ENCODE assay signal across 15 cellular contexts in genomic region chr4:909821-910220, GRCh38. TPM values are rescaled to one million over a fixed set of nuclear protein-coding genes. Genes with fewer than 3 reads are reported as not detected.
DNase-seq lines count a peak whose midpoint lies in the region; ATAC-seq and TF ChIP-seq lines count a peak whose summit lies in the region.
"Had no signal": no experiment of that assay in that cellular context is flagged by ENCODE, and none has a peak within 500 bp of the region (broad histone marks: within the 10 kb centered on the region; RNA-seq: fewer than 3 reads in every experiment).

No MANE protein-coding gene starts in this region.

- H3K27me3 ChIP-seq in left ventricle myocardium inferior (ENCODE audit: low read depth) (no peaks in the 10 kb centered on the region), spleen (replicated peaks in 1 of 7) (no peaks in the 10 kb centered on the region)

- WGBS in spleen, 5 donors = 94 to 95% (median 95%) methylated on average over 6 to 12 of the region's 12 CpGs

- no peaks in the 10 kb centered on the region for H3K9me3 Mint-ChIP-seq in chondrocyte (ENCODE audit: low read depth)
- H3K9me3 Mint-ChIP-seq: CD8-positive, alpha-beta T cell had no signal

- TF ChIP-seq POLR2A in spleen (IDR thresholded peaks at IDR 0.05) = no peak

- H3K9me3 ChIP-seq in left ventricle myocardium inferior (replicated peaks) = no peaks in the 10 kb centered on the region
- no peaks in the 10 kb centered on the region for H3K9me3 ChIP-seq in mucosa of descending colon
- H3K9me3 ChIP-seq in spleen = no peaks in the 10 kb centered on the region
- H3K9me3 ChIP-seq: Caco-2 had no signal

- H3K27ac ChIP-seq in left ventricle myocardium inferior (replicated peaks) (no peak overlapping the region), spleen (no peak overlapping the region)

- no peaks in the 10 kb centered on the region for H3K36me3 Mint-ChIP-seq in chondrocyte (ENCODE audit: low read depth)

- H3K4me1 ChIP-seq in left ventricle myocardium inferior = no peaks in the 10 kb centered on the region
- no peaks in the 10 kb centered on the region for H3K4me1 ChIP-seq in mucosa of descending colon (ENCODE audit: low read depth)
- peaks cover 0 to 28% (median 12%) of the 10 kb centered on the region in 6 donors for H3K4me1 ChIP-seq in spleen
- H3K4me1 ChIP-seq: Caco-2 had no signal

- in situ Hi-C loops in ACHN (cut with HindIII; ENCODE audit: low pct_ligation_motif_present, low pct_unique_long_range_greater_than_20kb, low sequenced_read_pairs) = no loop called here

- ATAC-seq in left ventricle myocardium superior (no peak), mucosa of descending colon (no peak)
- ATAC-seq: CD8-positive, alpha-beta T cell had no signal

- no peaks in the 10 kb centered on the region for H3K4me1 Mint-ChIP-seq in chondrocyte (ENCODE audit: low read depth)

- no peak overlapping the region for H3K4me3 Mint-ChIP-seq in chondrocyte (ENCODE audit: unreplicated experiment)
- H3K4me3 Mint-ChIP-seq: CD14-positive monocyte; CD8-positive, alpha-beta T cell; H9 had no signal

- H3K4me3 ChIP-seq in left ventricle myocardium inferior = no peak overlapping the region
- no peak overlapping the region for H3K4me3 ChIP-seq in mucosa of descending colon
- no peak overlapping the region for H3K4me3 ChIP-seq in spleen

- DNase-seq in left ventricle myocardium superior = peak; percentile 9
- no peak for DNase-seq in left ventricle myocardium inferior
- DNase-seq in chondrocyte (ENCODE audit: low spot score) = peak; percentile 82
- peak in 2 of 3 donors; percentile 17 to 37 for DNase-seq in mucosa of descending colon
- peak; percentile 54 for DNase-seq in spleen
- no peak for DNase-seq in ACHN
- DNase-seq in cortex of kidney (lab: John Stamatoyannopoulos, UW) = no peak
- no peak for DNase-seq in SW480 (ENCODE audit: low spot score)
- DNase-seq: Caco-2, DND-41, GDM1, GOT3, H9 had no signal

- no peak overlapping the region for H3K27ac Mint-ChIP-seq in chondrocyte (ENCODE audit: unreplicated experiment)
- H3K27ac Mint-ChIP-seq: CD14-positive monocyte; CD8-positive, alpha-beta T cell had no signal

- TF ChIP-seq CTCF in left ventricle myocardium inferior (IDR thresholded peaks at IDR 0.05; ENCODE audit: borderline replicate concordance) (no peak), chondrocyte (IDR thresholded peaks at IDR 0.05) (no peak), mucosa of descending colon (IDR thresholded peaks at IDR 0.05) (no peak), spleen (IDR thresholded peaks at IDR 0.05 in 8 of 11, conservative IDR thresholded peaks at IDR 0.05 in 3 of 11) (no peak)

- H3K36me3 ChIP-seq in left ventricle myocardium inferior (peaks cover 52% of the 10 kb centered on the region), mucosa of descending colon (ENCODE audit: low read depth) (no peaks in the 10 kb centered on the region), spleen (peaks cover 0 to 87% (median 47%) of the 10 kb centered on the region in 6 donors)

- intact Hi-C loops in left ventricle myocardium superior (cut with micrococcal nuclease) (no loop called here), left ventricle myocardium inferior (cut with micrococcal nuclease) (no loop called here), mucosa of descending colon (cut with DNase I, micrococcal nuclease) (no loop called here), spleen (cut with DNase I; ENCODE audit: low total_unique reads) (no loop called here)

- H3K27me3 Mint-ChIP-seq in chondrocyte (ENCODE audit: low read depth) = no peaks in the 10 kb centered on the region

RNA-seq across cellular contexts. Expression of gene GAK, which starts 22.3 kb away (rescaled TPM):
- total RNA-seq in left ventricle myocardium superior (29.7 TPM), left ventricle myocardium inferior (25.1 TPM), chondrocyte (61.4 to 85.7 TPM (median 69.2 TPM) in 3 replicates), mucosa of descending colon (100 to 1,000 TPM; 155 to 259 (median 244) TPM), spleen (100 to 1,000 TPM; 154 to 212 (median 179) TPM)
- polyA plus RNA-seq in spleen = 100 to 1,000 TPM; 112 to 249 (median 203) TPM

RNA-seq across cellular contexts. Expression of gene TMEM175, which starts 22.4 kb away (rescaled TPM):
- 19.8 TPM for total RNA-seq in left ventricle myocardium superior
- 20.3 TPM for total RNA-seq in left ventricle myocardium inferior
- 25.5 to 47.5 TPM (median 26.1 TPM) in 3 replicates for total RNA-seq in chondrocyte
- 10 to 100 TPM; 30.1 to 39.0 (median 37.5) TPM for total RNA-seq in mucosa of descending colon
- 10 to 100 TPM; 38.2 to 76.8 (median 56.6) TPM for total RNA-seq in spleen
- 10 to 100 TPM; 59.4 to 83.9 (median 78.6) TPM for polyA plus RNA-seq in spleen

Comparison
In these comparisons a context has a peak if more than half of its experiments do, and no peak if none do; other contexts are left out.
1. DNase-seq: peak in left ventricle myocardium superior (single experiment), chondrocyte (single experiment), mucosa of descending colon (2 of 3) and spleen (single experiment); none in left ventricle myocardium inferior (single experiment), ACHN (single experiment), cortex of kidney (single experiment) and SW480 (single experiment).